25 cellular contexts compared by ENCODE assay signal in the genomic region with DNA sequence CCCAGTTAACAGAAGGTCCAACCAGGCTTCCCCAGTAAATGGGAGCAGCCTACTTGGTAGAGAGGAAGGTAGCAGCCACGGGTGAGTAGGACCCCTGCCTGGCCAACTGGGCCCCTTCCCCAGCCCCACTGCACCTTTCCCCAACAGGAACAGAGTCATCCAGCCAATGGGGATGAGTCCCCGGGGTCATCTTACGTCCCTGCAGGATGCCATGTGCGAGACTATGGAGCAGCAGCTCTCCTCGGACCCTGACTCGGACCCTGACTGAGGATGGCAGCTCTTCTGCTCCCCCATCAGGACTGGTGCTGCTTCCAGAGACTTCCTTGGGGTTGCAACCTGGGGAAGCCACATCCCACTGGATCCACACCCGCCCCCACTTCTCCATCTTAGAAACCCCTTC. TPM values are rescaled to one million over a fixed set of nuclear protein-coding genes. Genes with fewer than 3 reads are reported as not detected.
DNase-seq lines count a peak whose midpoint lies in the region; ATAC-seq and TF ChIP-seq lines count a peak whose summit lies in the region.
"Had no signal": no experiment of that assay in that cellular context is flagged by ENCODE, and none has a peak within 500 bp of the region (broad histone marks: within the 10 kb centered on the region; RNA-seq: fewer than 3 reads in every experiment).

No MANE protein-coding gene starts in this region.

- POLR2A ChIA-PET in Panc1 (lab: Charles Lee): no interaction called here

- peaks cover 38% of the 10 kb centered on the region for H3K4me1 Mint-ChIP-seq in activated T-cell treated with anti-CD3 and anti-CD28 coated beads, Interleukin-2, amount 50 U/mL, for 72 hours (ENCODE audit: low read depth)
- peaks cover 14% of the 10 kb centered on the region for H3K4me1 Mint-ChIP-seq in nephron
- H3K4me1 Mint-ChIP-seq in stimulated activated effector memory CD8-positive, alpha-beta T cell treated with anti-CD3 and anti-CD28 coated beads, Interleukin-12 subunit alpha, Interleukin-12 subunit beta, amount 100 ng/mL, for 72 hours: peaks cover 41% of the 10 kb centered on the region

- intact Hi-C loops in Panc1 (cut with micrococcal nuclease; ENCODE audit: unreplicated experiment) (loop anchor here (10.0 kb wide), 1 partner anchor 141 kb away; no protein-coding TSS in a partner anchor), tibial artery (cut with DNase I; ENCODE audit: low total_unique reads) (loop anchor here (5.0 kb wide), 1 partner anchor 143 kb away; no protein-coding TSS in a partner anchor)

- no peak overlapping the region for H3K4me3 Mint-ChIP-seq in activated T-cell treated with anti-CD3 and anti-CD28 coated beads, Interleukin-2, amount 50 U/mL, for 72 hours
- H3K4me3 Mint-ChIP-seq in nephron: peak overlapping the region in 2 of 3 experiments; percentile 13 to 29
- H3K4me3 Mint-ChIP-seq in stimulated activated effector memory CD8-positive, alpha-beta T cell treated with anti-CD3 and anti-CD28 coated beads, Interleukin-12 subunit alpha, Interleukin-12 subunit beta, amount 100 ng/mL, for 72 hours: no peak overlapping the region

- peak overlapping the region; percentile 84 for H3K27ac Mint-ChIP-seq in activated T-cell treated with anti-CD3 and anti-CD28 coated beads, Interleukin-2, amount 50 U/mL, for 72 hours
- no peak overlapping the region for H3K27ac Mint-ChIP-seq in nephron
- peak overlapping the region; percentile 55 for H3K27ac Mint-ChIP-seq in stimulated activated effector memory CD8-positive, alpha-beta T cell treated with anti-CD3 and anti-CD28 coated beads, Interleukin-12 subunit alpha, Interleukin-12 subunit beta, amount 100 ng/mL, for 72 hours
- H3K27ac Mint-ChIP-seq in activated naive CD4-positive, alpha-beta T cell treated with anti-CD3 and anti-CD28 coated beads, Interleukin-2, amount 50 U/mL, for 72 hours: peak overlapping the region in 1 of 2 donors; percentile 52
- H3K27ac Mint-ChIP-seq: IgD-negative memory B cell had no signal

- H3K27me3 ChIP-seq in Panc1 (ENCODE audit: control insufficient read depth, insufficient read depth, low read length): no peaks in the 10 kb centered on the region
- H3K27me3 ChIP-seq in tibial artery: no peaks in the 10 kb centered on the region
- H3K27me3 ChIP-seq: BE2C, MG63 had no signal

- no peaks in the 10 kb centered on the region for H3K27me3 Mint-ChIP-seq in activated T-cell treated with anti-CD3 and anti-CD28 coated beads, Interleukin-2, amount 50 U/mL, for 72 hours (ENCODE audit: low read depth)
- H3K27me3 Mint-ChIP-seq in nephron (ENCODE audit: low read depth): no peaks in the 10 kb centered on the region
- H3K27me3 Mint-ChIP-seq: CD4-positive, CD25-positive, alpha-beta regulatory T cell; IgD-negative memory B cell had no signal

- H3K9me3 ChIP-seq in Panc1 (ENCODE audit: control insufficient read depth, insufficient read depth, low read depth, low read length): no peaks in the 10 kb centered on the region
- H3K9me3 ChIP-seq in tibial artery: no peaks in the 10 kb centered on the region
- H3K9me3 ChIP-seq: BE2C, HAP-1, MG63 had no signal

- TSS peak; percentile 6 for BruUV-seq in Panc1 (replicated peaks; lab: Mats Ljungman, UMichigan)

- peaks cover 34% of the 10 kb centered on the region for H3K36me3 ChIP-seq in Panc1 (ENCODE audit: control insufficient read depth, insufficient read depth, low read length)
- peaks cover 40 to 86% (median 72%) of the 10 kb centered on the region in 3 donors for H3K36me3 ChIP-seq in tibial artery

- peaks cover 4 to 10% of the 10 kb centered on the region in 2 donors for H3K36me3 Mint-ChIP-seq in activated T-cell treated with anti-CD3 and anti-CD28 coated beads, Interleukin-2, amount 50 U/mL, for 72 hours (ENCODE audit: insufficient read depth in 2 of 2)
- H3K36me3 Mint-ChIP-seq in nephron (ENCODE audit: low read depth): peaks cover 47% of the 10 kb centered on the region
- peaks cover 81% of the 10 kb centered on the region for H3K36me3 Mint-ChIP-seq in stimulated activated effector memory CD8-positive, alpha-beta T cell treated with anti-CD3 and anti-CD28 coated beads, Interleukin-12 subunit alpha, Interleukin-12 subunit beta, amount 100 ng/mL, for 72 hours
- peaks cover 23 to 24% of the 10 kb centered on the region in 2 donors for H3K36me3 Mint-ChIP-seq in activated naive CD4-positive, alpha-beta T cell treated with anti-CD3 and anti-CD28 coated beads, Interleukin-2, amount 50 U/mL, for 72 hours

- in situ Hi-C loops in Panc1 (cut with HindIII; ENCODE audit: low pct_unique_long_range_greater_than_20kb, low sequenced_read_pairs): no loop called here

- CTCF ChIA-PET in Panc1 (lab: Charles Lee): no interaction called here

- no peak for TF ChIP-seq CTCF in Panc1 (IDR thresholded peaks at IDR 0.05)
- no peak for TF ChIP-seq CTCF in nephron (IDR thresholded peaks at IDR 0.05; ENCODE audit: unreplicated experiment in 3 of 3)
- no peak for TF ChIP-seq CTCF in tibial artery (IDR thresholded peaks at IDR 0.05)

- no peak for DNase-seq in activated T-cell treated with anti-CD3 and anti-CD28 coated beads, Interleukin-2, amount 50 U/mL, for 72 hours
- DNase-seq in activated T-cell treated with anti-CD3 and anti-CD28 coated beads, Interleukin-2, amount 50 U/mL, for 1 hour: no peak
- DNase-seq in Panc1 (ENCODE audit: low read depth, low spot score) (no peak), tibial artery (no peak)
- DNase-seq in stimulated activated effector memory CD8-positive, alpha-beta T cell treated with anti-CD3 and anti-CD28 coated beads, Interleukin-12 subunit alpha, Interleukin-12 subunit beta, amount 100 ng/mL, for 72 hours (ENCODE audit: low spot score in 2 of 2): no peak
- DNase-seq in stimulated activated CD4-positive, alpha-beta T cell treated with anti-CD3 and anti-CD28 coated beads, Interleukin-4, amount 100 ng/mL, for 4 hours: no peak
- DNase-seq in activated naive CD4-positive, alpha-beta T cell treated with anti-CD3 and anti-CD28 coated beads, Interleukin-2, amount 50 U/mL, for 72 hours (ENCODE audit: low spot score in 2 of 2): no peak
- DNase-seq: BE2C; CD4-positive, CD25-positive, alpha-beta regulatory T cell; COR-L47; GF-D8; GM23248; Kasumi-1; MG63; NCI-H1048; NCI-H2081 treated with DMSO at 0.1 percent for 48 hours; NCI-H510A; NCI-H774; OCI-M1; RPMI8226 had no signal

- ATAC-seq in activated T-cell treated with anti-CD3 and anti-CD28 coated beads, Interleukin-2, amount 50 U/mL, for 72 hours (replicated peaks in 1 of 2): no peak
- no peak for ATAC-seq in Panc1
- no peak for ATAC-seq in stimulated activated effector memory CD8-positive, alpha-beta T cell treated with anti-CD3 and anti-CD28 coated beads, Interleukin-12 subunit alpha, Interleukin-12 subunit beta, amount 100 ng/mL, for 72 hours
- ATAC-seq in activated naive CD4-positive, alpha-beta T cell treated with anti-CD3 and anti-CD28 coated beads, Interleukin-2, amount 50 U/mL, for 72 hours: no peak

- no peak overlapping the region for H3K4me3 ChIP-seq in Panc1 (ENCODE audit: low read depth in 2 of 2, low read length in 2 of 2)
- H3K4me3 ChIP-seq in tibial artery: no peak overlapping the region
- H3K4me3 ChIP-seq: GM23248, HAP-1, MG63 had no signal

- H3K4me1 ChIP-seq in Panc1 (ENCODE audit: control insufficient read depth, insufficient read depth, low read length) (peaks cover 21% of the 10 kb centered on the region), tibial artery (peaks cover 0 to 26% (median 20%) of the 10 kb centered on the region in 4 donors)
- H3K4me1 ChIP-seq: BE2C had no signal

- no peaks in the 10 kb centered on the region for H3K9me3 Mint-ChIP-seq in activated T-cell treated with anti-CD3 and anti-CD28 coated beads, Interleukin-2, amount 50 U/mL, for 72 hours
- no peaks in the 10 kb centered on the region for H3K9me3 Mint-ChIP-seq in nephron
- no peaks in the 10 kb centered on the region for H3K9me3 Mint-ChIP-seq in stimulated activated effector memory CD8-positive, alpha-beta T cell treated with anti-CD3 and anti-CD28 coated beads, Interleukin-12 subunit alpha, Interleukin-12 subunit beta, amount 100 ng/mL, for 72 hours
- no peaks in the 10 kb centered on the region for H3K9me3 Mint-ChIP-seq in activated naive CD4-positive, alpha-beta T cell treated with anti-CD3 and anti-CD28 coated beads, Interleukin-2, amount 50 U/mL, for 72 hours
- H3K9me3 Mint-ChIP-seq: CD4-positive, CD25-positive, alpha-beta regulatory T cell; IgD-negative memory B cell had no signal

- no peak overlapping the region for H3K27ac ChIP-seq in Panc1 (ENCODE audit: low read length)
- no peak overlapping the region for H3K27ac ChIP-seq in tibial artery
- H3K27ac ChIP-seq: GM23248 had no signal

RNA-seq across cellular contexts. Expression of a gene that starts 6.6 kb away (rescaled TPM):
- total RNA-seq in activated T-cell treated with anti-CD3 and anti-CD28 coated beads, Interleukin-2, amount 50 U/mL, for 72 hours: 100 to 1,000 TPM; 118 to 134 TPM
- 264 TPM for total RNA-seq in Panc1 (2021; ENCODE audit: unreplicated experiment)
- polyA plus RNA-seq in Panc1 (2012; ENCODE audit: insufficient read length): 259 TPM
- 100 to 1,000 TPM; 110 to 179 TPM for total RNA-seq in activated naive CD4-positive, alpha-beta T cell treated with anti-CD3 and anti-CD28 coated beads, Interleukin-2, amount 50 U/mL, for 72 hours

RNA-seq across cellular contexts. Expression of a gene that starts 6.9 kb away (rescaled TPM):
- 10 to 100 TPM; 64.6 to 76.8 TPM for total RNA-seq in activated T-cell treated with anti-CD3 and anti-CD28 coated beads, Interleukin-2, amount 50 U/mL, for 72 hours
- 89.0 TPM for total RNA-seq in Panc1 (2021; ENCODE audit: unreplicated experiment)
- polyA plus RNA-seq in Panc1 (2012; ENCODE audit: insufficient read length): 78.9 TPM
- 10 to 100 TPM; 53.3 to 81.6 TPM for total RNA-seq in activated naive CD4-positive, alpha-beta T cell treated with anti-CD3 and anti-CD28 coated beads, Interleukin-2, amount 50 U/mL, for 72 hours

RNA-seq across cellular contexts. Expression of a gene that starts 21.2 kb away (rescaled TPM):
- total RNA-seq in activated T-cell treated with anti-CD3 and anti-CD28 coated beads, Interleukin-2, amount 50 U/mL, for 72 hours: not detected
- not detected for total RNA-seq in Panc1 (2021; ENCODE audit: unreplicated experiment)
- polyA plus RNA-seq in Panc1 (2012; ENCODE audit: insufficient read length): not detected
- total RNA-seq in activated naive CD4-positive, alpha-beta T cell treated with anti-CD3 and anti-CD28 coated beads, Interleukin-2, amount 50 U/mL, for 72 hours: under 1 TPM in 1 of 2 donors, not detected in 1; 0.64 TPM
- total RNA-seq: A172; CD4-positive, CD25-positive, alpha-beta regulatory T cell; Daoy; GM23248 had no signal
- polyA plus RNA-seq: CD4-positive, CD25-positive, alpha-beta regulatory T cell; GM23248; IgD-negative memory B cell had no signal

RNA-seq across cellular contexts. Expression of a gene that starts 22.1 kb away (rescaled TPM):
- total RNA-seq in activated T-cell treated with anti-CD3 and anti-CD28 coated beads, Interleukin-2, amount 50 U/mL, for 72 hours: 10 to 100 TPM; 36.5 to 39.0 TPM
- total RNA-seq in Panc1 (2021; ENCODE audit: unreplicated experiment): 37.5 TPM
- polyA plus RNA-seq in Panc1 (2012; ENCODE audit: insufficient read length): 56.2 TPM
- total RNA-seq in activated naive CD4-positive, alpha-beta T cell treated with anti-CD3 and anti-CD28 coated beads, Interleukin-2, amount 50 U/mL, for 72 hours: 10 to 100 TPM; 11.7 to 38.7 TPM

RNA-seq across cellular contexts. Expression of a gene that starts 22.7 kb away (rescaled TPM):
- 100 to 1,000 TPM; 133 to 174 TPM for total RNA-seq in activated T-cell treated with anti-CD3 and anti-CD28 coated beads, Interleukin-2, amount 50 U/mL, for 72 hours
- total RNA-seq in Panc1 (2021; ENCODE audit: unreplicated experiment): 271 TPM
- 202 TPM for polyA plus RNA-seq in Panc1 (2012; ENCODE audit: insufficient read length)
- total RNA-seq in activated naive CD4-positive, alpha-beta T cell treated with anti-CD3 and anti-CD28 coated beads, Interleukin-2, amount 50 U/mL, for 72 hours: 100 to 1,000 TPM; 196 to 273 TPM

Comparison
In these comparisons a context has a peak if more than half of its experiments do, and no peak if none do; other contexts are left out.
1. H3K27ac Mint-ChIP-seq: peak in activated T-cell treated with anti-CD3 and anti-CD28 coated beads, Interleukin-2, amount 50 U/mL, for 72 hours (single experiment) and stimulated activated effector memory CD8-positive, alpha-beta T cell treated with anti-CD3 and anti-CD28 coated beads, Interleukin-12 subunit alpha, Interleukin-12 subunit beta, amount 100 ng/mL, for 72 hours (single experiment); none in nephron (0 of 3).
2. H3K4me3 Mint-ChIP-seq: peak in nephron (2 of 3); none in activated T-cell treated with anti-CD3 and anti-CD28 coated beads, Interleukin-2, amount 50 U/mL, for 72 hours (0 of 2) and stimulated activated effector memory CD8-positive, alpha-beta T cell treated with anti-CD3 and anti-CD28 coated beads, Interleukin-12 subunit alpha, Interleukin-12 subunit beta, amount 100 ng/mL, for 72 hours (single experiment).